18 cellular contexts compared by ENCODE assay signal in genomic region chr13:111304603-111305289, GRCh38. TPM values are rescaled to one million over a fixed set of nuclear protein-coding genes. Genes with fewer than 3 reads are reported as not detected.
DNase-seq lines count a peak whose midpoint lies in the region; ATAC-seq, FAIRE-seq and TF ChIP-seq lines count a peak whose summit lies in the region.
"Had no signal": no experiment of that assay in that cellular context is flagged by ENCODE, and none has a peak within 500 bp of the region (broad histone marks: within the 10 kb centered on the region; RNA-seq: fewer than 3 reads in every experiment).

No MANE protein-coding gene starts in this region.

- POLR2A ChIA-PET in WTC11 (lab: Charles Lee) = no interaction called here

- H3K27me3 ChIP-seq in upper lobe of right lung = no peaks in the 10 kb centered on the region
- H3K27me3 ChIP-seq: brain microvascular endothelial cell, heart right ventricle, transverse colon had no signal

- H3K27ac ChIP-seq in upper lobe of right lung = no peak overlapping the region
- H3K27ac ChIP-seq: brain microvascular endothelial cell, heart right ventricle, transverse colon had no signal

- peaks cover 67% of the 10 kb centered on the region for H3K36me3 ChIP-seq in upper lobe of right lung

- no peaks in the 10 kb centered on the region for H3K9me3 Mint-ChIP-seq in activated naive CD4-positive, alpha-beta T cell treated with anti-CD3 and anti-CD28 coated beads, Interleukin-2, amount 50 U/mL, for 24 hours
- H3K9me3 Mint-ChIP-seq in WTC11 = peaks cover 20% of the 10 kb centered on the region
- H3K9me3 Mint-ChIP-seq in stimulated activated effector memory CD8-positive, alpha-beta T cell treated with anti-CD3 and anti-CD28 coated beads, Interleukin-12 subunit alpha, Interleukin-12 subunit beta, amount 100 ng/mL, for 72 hours = peaks cover 3% of the 10 kb centered on the region

- H3K4me1 Mint-ChIP-seq in activated naive CD4-positive, alpha-beta T cell treated with anti-CD3 and anti-CD28 coated beads, Interleukin-2, amount 50 U/mL, for 24 hours = no peaks in the 10 kb centered on the region
- H3K4me1 Mint-ChIP-seq in WTC11 = no peaks in the 10 kb centered on the region
- H3K4me1 Mint-ChIP-seq in stimulated activated effector memory CD8-positive, alpha-beta T cell treated with anti-CD3 and anti-CD28 coated beads, Interleukin-12 subunit alpha, Interleukin-12 subunit beta, amount 100 ng/mL, for 72 hours = peaks cover 16% of the 10 kb centered on the region

- no peak for TF ChIP-seq POLR2A in GM12891 (IDR thresholded peaks at IDR 0.05; ENCODE audit: low read depth, low read length)

- no peak for DNase-seq in activated naive CD4-positive, alpha-beta T cell treated with anti-CD3 and anti-CD28 coated beads, Interleukin-2, amount 50 U/mL, for 16 hours
- no peak for DNase-seq in WTC11 (ENCODE audit: low spot score)
- no peak for DNase-seq in stimulated activated effector memory CD8-positive, alpha-beta T cell treated with anti-CD3 and anti-CD28 coated beads, Interleukin-12 subunit alpha, Interleukin-12 subunit beta, amount 100 ng/mL, for 72 hours (ENCODE audit: low spot score in 2 of 2)
- no peak for DNase-seq in upper lobe of right lung
- DNase-seq in effector CD8-positive, alpha-beta T cell (lab: John Stamatoyannopoulos, UW) = no peak
- no peak for DNase-seq in GM12891 (ENCODE audit: insufficient read length, low spot score)
- DNase-seq: activated CD4-positive, alpha-beta T cell treated with anti-CD3 and anti-CD28 coated beads, Interleukin-2, amount 50 U/mL, for 4 hours; brain microvascular endothelial cell; Calu3; heart right ventricle; HFFc6; NCI-H1048; SHP77 treated with DMSO at 0.1 percent for 48 hours; stimulated activated CD4-positive, alpha-beta T cell treated with anti-CD3 and anti-CD28 coated beads, Interleukin-4, amount 100 ng/mL, for 24 hours had no signal

- H3K4me1 ChIP-seq in upper lobe of right lung = no peaks in the 10 kb centered on the region
- H3K4me1 ChIP-seq: heart right ventricle, transverse colon had no signal

- intact Hi-C loops in upper lobe of right lung (cut with DNase I) = no loop called here

- peak overlapping the region; percentile 44 for H3K4me3 Mint-ChIP-seq in activated naive CD4-positive, alpha-beta T cell treated with anti-CD3 and anti-CD28 coated beads, Interleukin-2, amount 50 U/mL, for 24 hours
- H3K4me3 Mint-ChIP-seq in WTC11 = no peak overlapping the region
- H3K4me3 Mint-ChIP-seq in stimulated activated effector memory CD8-positive, alpha-beta T cell treated with anti-CD3 and anti-CD28 coated beads, Interleukin-12 subunit alpha, Interleukin-12 subunit beta, amount 100 ng/mL, for 72 hours = peak overlapping the region; percentile 48
- H3K4me3 Mint-ChIP-seq: HFFc6 had no signal

- no peaks in the 10 kb centered on the region for H3K27me3 Mint-ChIP-seq in activated naive CD4-positive, alpha-beta T cell treated with anti-CD3 and anti-CD28 coated beads, Interleukin-2, amount 50 U/mL, for 24 hours
- H3K27me3 Mint-ChIP-seq in WTC11 (ENCODE audit: low read depth) = no peaks in the 10 kb centered on the region

- peaks cover 49% of the 10 kb centered on the region for H3K36me3 Mint-ChIP-seq in activated naive CD4-positive, alpha-beta T cell treated with anti-CD3 and anti-CD28 coated beads, Interleukin-2, amount 50 U/mL, for 24 hours
- H3K36me3 Mint-ChIP-seq in WTC11 = peaks cover 76% of the 10 kb centered on the region
- H3K36me3 Mint-ChIP-seq in stimulated activated effector memory CD8-positive, alpha-beta T cell treated with anti-CD3 and anti-CD28 coated beads, Interleukin-12 subunit alpha, Interleukin-12 subunit beta, amount 100 ng/mL, for 72 hours = peaks cover 69% of the 10 kb centered on the region

- TF ChIP-seq CTCF in WTC11 (IDR thresholded peaks at IDR 0.05) (no peak), upper lobe of right lung (IDR thresholded peaks at IDR 0.05) (no peak)

- H3K27ac Mint-ChIP-seq in activated naive CD4-positive, alpha-beta T cell treated with anti-CD3 and anti-CD28 coated beads, Interleukin-2, amount 50 U/mL, for 24 hours = no peak overlapping the region
- peak overlapping the region; percentile 70; the same call in 1 of the 2 replicates for H3K27ac Mint-ChIP-seq in WTC11
- peak overlapping the region; percentile 75 for H3K27ac Mint-ChIP-seq in stimulated activated effector memory CD8-positive, alpha-beta T cell treated with anti-CD3 and anti-CD28 coated beads, Interleukin-12 subunit alpha, Interleukin-12 subunit beta, amount 100 ng/mL, for 72 hours
- H3K27ac Mint-ChIP-seq: HFFc6 had no signal

- H3K9me3 ChIP-seq in upper lobe of right lung = no peaks in the 10 kb centered on the region
- H3K9me3 ChIP-seq: heart right ventricle, transverse colon had no signal

- FAIRE-seq in GM12891 (lab: Jason Lieb, UNC) = no peak

- CTCF ChIA-PET in WTC11 (lab: Charles Lee) = no interaction called here

- ATAC-seq in GM21737 (IDR thresholded peaks at IDR 0.05; ENCODE audit: unreplicated experiment) (peak; percentile 32), WTC11 (no peak), upper lobe of right lung (no peak)
- ATAC-seq in stimulated activated effector memory CD8-positive, alpha-beta T cell treated with anti-CD3 and anti-CD28 coated beads, Interleukin-12 subunit alpha, Interleukin-12 subunit beta, amount 100 ng/mL, for 72 hours = peak; percentile 33
- ATAC-seq: heart right ventricle had no signal

- H3K4me3 ChIP-seq in upper lobe of right lung = no peak overlapping the region
- H3K4me3 ChIP-seq: heart right ventricle, transverse colon had no signal

TF ChIP-seq in WTC11, 78 proteins besides CTCF, POLR2A, EP300 and RAD21:
- TF ChIP-seq IRF2 (CRISPR knock-in tag; IDR thresholded peaks at IDR 0.05; ENCODE audit: borderline replicate concordance, low read depth) (no peak), MLX (CRISPR knock-in tag; IDR thresholded peaks at IDR 0.05) (no peak), JAZF1 (CRISPR knock-in tag; IDR thresholded peaks at IDR 0.05) (no peak)

TF ChIP-seq in GM12891, 5 proteins besides CTCF, POLR2A, EP300 and RAD21:
- TF ChIP-seq TAF1 (IDR thresholded peaks at IDR 0.05; ENCODE audit: low read depth, low read length) (no peak), PAX5 (IDR thresholded peaks at IDR 0.05; ENCODE audit: insufficient read depth, low read length, severe bottlenecking) (no peak), POU2F2 (IDR thresholded peaks at IDR 0.05; ENCODE audit: low read depth, low read length) (no peak), POLR2AphosphoS5 (IDR thresholded peaks at IDR 0.05; ENCODE audit: low read depth, low read length) (no peak), SPI1 (IDR thresholded peaks at IDR 0.05; ENCODE audit: low read depth, low read length) (no peak)

RNA-seq across cellular contexts. Expression of gene TEX29, which starts 15.7 kb away (rescaled TPM):
- total RNA-seq in WTC11 (2021) = 0.32 to 0.68 TPM (median 0.37 TPM) in 3 replicates
- 0.81 TPM for total RNA-seq in upper lobe of right lung
- 0.68 TPM for polyA plus RNA-seq in GM12891 (2012; ENCODE audit: low read depth, missing spikeins)
- total RNA-seq: Calu3, kidney epithelial cell, transverse colon had no signal

Comparison
In these comparisons a context has a peak if more than half of its experiments do, and no peak if none do; other contexts are left out.
1. ATAC-seq: peak in GM21737 (single experiment) and stimulated activated effector memory CD8-positive, alpha-beta T cell treated with anti-CD3 and anti-CD28 coated beads, Interleukin-12 subunit alpha, Interleukin-12 subunit beta, amount 100 ng/mL, for 72 hours (single experiment); none in WTC11 (single experiment) and upper lobe of right lung (single experiment).